8 cellular contexts compared by ENCODE assay signal in the genomic region with DNA sequence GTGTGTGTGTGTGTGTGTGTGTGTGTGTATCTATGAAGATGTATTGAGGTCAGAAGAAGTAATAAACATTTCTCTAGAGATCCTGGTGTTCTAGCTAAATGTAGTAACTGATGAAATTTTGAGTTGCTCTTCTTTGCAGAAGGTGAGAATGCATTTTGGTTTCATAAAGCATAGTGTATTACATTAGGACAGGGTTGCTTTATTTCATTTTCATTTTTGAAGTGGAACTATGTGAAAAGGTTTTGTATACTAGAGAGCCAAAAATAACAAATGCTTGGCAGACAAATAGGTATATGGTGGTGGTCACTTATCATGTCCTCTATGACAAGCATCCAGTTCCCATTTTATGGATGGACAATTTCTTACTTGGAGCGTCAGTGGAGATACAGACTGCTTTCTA.
A peak's percentile ranks its signal among the peaks of the same experiment; 100 is the strongest.
DNase-seq lines count a peak whose midpoint lies in the region; ATAC-seq and TF ChIP-seq lines count a peak whose summit lies in the region.

No MANE protein-coding gene starts in this region.

- H3K36me3 Mint-ChIP-seq in activated T-helper 2 cell treated with anti-CD3 and anti-CD28 coated beads, Interferon-gamma antibody, Interleukin-2, Interleukin-4, amounts not matched to agents 10 μg/mL and 5 μg/mL and 100 μg/mL, durations not matched to agents 14 hours and 24 hours and 36 hours (ENCODE audit: low read depth), result peaks cover 11% of the 10 kb centered on the region
- no peaks in the 10 kb centered on the region for H3K36me3 Mint-ChIP-seq in glutamatergic neuron (ENCODE audit: unreplicated experiment)

- H3K4me3 Mint-ChIP-seq in activated T-helper 2 cell treated with anti-CD3 and anti-CD28 coated beads, Interferon-gamma antibody, Interleukin-2, Interleukin-4, amounts not matched to agents 10 μg/mL and 5 μg/mL and 100 μg/mL, durations not matched to agents 14 hours and 24 hours and 36 hours (ENCODE audit: low read depth), result no peak overlapping the region
- no peak overlapping the region for H3K4me3 Mint-ChIP-seq in glutamatergic neuron (ENCODE audit: unreplicated experiment)

- H3K27me3 Mint-ChIP-seq in activated T-helper 2 cell treated with anti-CD3 and anti-CD28 coated beads, Interferon-gamma antibody, Interleukin-2, Interleukin-4, amounts not matched to agents 10 μg/mL and 5 μg/mL and 100 μg/mL, durations not matched to agents 14 hours and 24 hours and 36 hours (ENCODE audit: low read depth), result no peaks in the 10 kb centered on the region
- H3K27me3 Mint-ChIP-seq in glutamatergic neuron (ENCODE audit: unreplicated experiment), result peaks cover 2% of the 10 kb centered on the region

- H3K9me3 Mint-ChIP-seq in activated T-helper 2 cell treated with anti-CD3 and anti-CD28 coated beads, Interferon-gamma antibody, Interleukin-2, Interleukin-4, amounts not matched to agents 10 μg/mL and 5 μg/mL and 100 μg/mL, durations not matched to agents 14 hours and 24 hours and 36 hours, result peaks cover 13% of the 10 kb centered on the region
- peaks cover 5% of the 10 kb centered on the region for H3K9me3 Mint-ChIP-seq in glutamatergic neuron (ENCODE audit: unreplicated experiment)

- CTCF ChIA-PET in HEK293T (lab: Yijun Ruan, JAX), result no interaction called here

- H3K27me3 ChIP-seq in GM06990 (replicated peaks; ENCODE audit: control insufficient read depth, insufficient read depth, low read length), result no peaks in the 10 kb centered on the region

- peaks cover 29% of the 10 kb centered on the region for H3K4me1 Mint-ChIP-seq in activated T-helper 2 cell treated with anti-CD3 and anti-CD28 coated beads, Interferon-gamma antibody, Interleukin-2, Interleukin-4, amounts not matched to agents 10 μg/mL and 5 μg/mL and 100 μg/mL, durations not matched to agents 14 hours and 24 hours and 36 hours (ENCODE audit: low read depth)
- H3K4me1 Mint-ChIP-seq in glutamatergic neuron (ENCODE audit: low read depth, unreplicated experiment), result peaks cover 2% of the 10 kb centered on the region

- intact Hi-C loops in activated T-helper 2 cell treated with anti-CD3 and anti-CD28 coated beads, Interferon-gamma antibody, Interleukin-2, Interleukin-4, amounts not matched to agents 10 μg/mL and 5 μg/mL and 100 μg/mL, durations not matched to agents 14 hours and 24 hours and 36 hours (cut with micrococcal nuclease), result loop anchor here (5.0 kb wide), 1 partner anchor 92 kb away; no protein-coding TSS in a partner anchor

- ATAC-seq in GM19455 (IDR thresholded peaks at IDR 0.05; ENCODE audit: unreplicated experiment), result peak; percentile 92
- ATAC-seq in HG03095 (IDR thresholded peaks at IDR 0.05; ENCODE audit: unreplicated experiment), result peak; percentile 91

- H3K27ac Mint-ChIP-seq in activated T-helper 2 cell treated with anti-CD3 and anti-CD28 coated beads, Interferon-gamma antibody, Interleukin-2, Interleukin-4, amounts not matched to agents 10 μg/mL and 5 μg/mL and 100 μg/mL, durations not matched to agents 14 hours and 24 hours and 36 hours, result peak overlapping the region; percentile 61
- no peak overlapping the region for H3K27ac Mint-ChIP-seq in glutamatergic neuron (ENCODE audit: unreplicated experiment)

- POLR2A ChIA-PET in HEK293T (lab: Yijun Ruan, JAX), result no interaction called here

- TF ChIP-seq CTCF in GM06990 (IDR thresholded peaks at IDR 0.05; ENCODE audit: insufficient read depth, low read length, poor library complexity, severe bottlenecking) (no peak), glutamatergic neuron (IDR thresholded peaks at IDR 0.05; ENCODE audit: partially characterized antibody, unreplicated experiment) (no peak)

- H3K36me3 ChIP-seq in GM06990 (ENCODE audit: control insufficient read depth, insufficient read depth, low read length), result no peaks in the 10 kb centered on the region

- no peak overlapping the region for H3K4me3 ChIP-seq in GM06990 (replicated peaks; ENCODE audit: low read depth, low read length)

- peak; percentile 3 for DNase-seq in GM06990 (ENCODE audit: extremely low read depth, insufficient read length)
- no peak for DNase-seq in activated T-helper 2 cell treated with anti-CD3 and anti-CD28 coated beads, Interferon-gamma antibody, Interleukin-2, Interleukin-4, amounts not matched to agents 10 μg/mL and 5 μg/mL and 100 μg/mL, durations not matched to agents 14 hours and 24 hours and 36 hours (ENCODE audit: low spot score)
- DNase-seq in glutamatergic neuron, result no peak
- no peak for DNase-seq in stimulated activated CD4-positive, alpha-beta T cell treated with anti-CD3 and anti-CD28 coated beads, Interleukin-2, amount 100 ng/mL, for 48 hours
- DNase-seq in HEK293T (ENCODE audit: extremely low spot score), result no peak
- DNase-seq in NCI-H1436 treated with DMSO at 0.1 percent for 48 hours (lab: John Stamatoyannopoulos, UW), result no peak

TF ChIP-seq in HEK293T, 16 proteins besides CTCF, POLR2A, EP300 and RAD21:
- TF ChIP-seq ARNT (IDR thresholded peaks at IDR 0.05) (no peak), FOXK2 (IDR thresholded peaks at IDR 0.05) (no peak), ZNF384 (IDR thresholded peaks at IDR 0.05) (no peak), ELF4 (IDR thresholded peaks at IDR 0.05) (no peak), NFRKB (IDR thresholded peaks at IDR 0.05) (no peak), CTBP1 (IDR thresholded peaks at IDR 0.05; ENCODE audit: borderline replicate concordance) (no peak), TARDBP (IDR thresholded peaks at IDR 0.05) (no peak), SUZ12 (IDR thresholded peaks at IDR 0.05) (no peak), FOXM1 (IDR thresholded peaks at IDR 0.05; ENCODE audit: borderline replicate concordance) (no peak)
